In genomic region chr12:51777973-51778372, GRCh38 we compare ENCODE assay signal across 17 cellular contexts.
DNase-seq lines count a peak whose midpoint lies in the region; ATAC-seq and TF ChIP-seq lines count a peak whose summit lies in the region.
"Had no signal": no experiment of that assay in that cellular context is flagged by ENCODE, and none has a peak within 500 bp of the region (broad histone marks: within the 10 kb centered on the region; RNA-seq: fewer than 3 reads in every experiment).

No MANE protein-coding gene starts in this region.

- H3K27ac ChIP-seq in HUES48 (ENCODE audit: low read depth, low read length) (peak overlapping the region; percentile 14), right lobe of liver (peak overlapping the region; percentile 21 to 65 (median 33)), endodermal cell (ENCODE audit: low read depth, low read length) (no peak overlapping the region)
- H3K27ac ChIP-seq: 22Rv1, BLaER1, C4-2B had no signal

- H3K36me3 ChIP-seq in HUES48 (ENCODE audit: control insufficient read depth, insufficient read depth, low read length), result peaks cover 32% of the 10 kb centered on the region
- no peaks in the 10 kb centered on the region for H3K36me3 ChIP-seq in right lobe of liver
- H3K36me3 ChIP-seq in H7 (replicated peaks; ENCODE audit: control insufficient read depth, insufficient read depth, low read length), result no peaks in the 10 kb centered on the region; the same call in 1 of the 2 replicates
- H3K36me3 ChIP-seq in endodermal cell (ENCODE audit: control insufficient read depth, insufficient read depth, low read length), result peaks cover 8% of the 10 kb centered on the region
- H3K36me3 ChIP-seq: BLaER1 had no signal

- peaks cover 19% of the 10 kb centered on the region for H3K36me3 Mint-ChIP-seq in endodermal cell (ENCODE audit: low read depth)
- H3K36me3 Mint-ChIP-seq: CD4-positive, CD25-positive, alpha-beta regulatory T cell; CD8-positive, alpha-beta T cell had no signal

- H3K9me3 ChIP-seq in HUES48 (ENCODE audit: control insufficient read depth, insufficient read depth, low read length) (no peaks in the 10 kb centered on the region), right lobe of liver (no peaks in the 10 kb centered on the region), endodermal cell (ENCODE audit: control insufficient read depth, low read length) (peaks cover 12% of the 10 kb centered on the region)
- H3K9me3 ChIP-seq: BLaER1 had no signal

- no peak overlapping the region for H3K27ac Mint-ChIP-seq in endodermal cell
- H3K27ac Mint-ChIP-seq: B cell; CD4-positive, CD25-positive, alpha-beta regulatory T cell; CD8-positive, alpha-beta T cell had no signal

- no peak for TF ChIP-seq CTCF in right lobe of liver (IDR thresholded peaks at IDR 0.05)
- no peak for TF ChIP-seq CTCF in endodermal cell (conservative IDR thresholded peaks at IDR 0.05)

- 42% methylated on average over 3 of the region's 3 CpGs for WGBS in right lobe of liver (ENCODE audit: insufficient coverage, low coverage, low lambda C conversion rate, missing lambda C conversion rate)
- WGBS in endodermal cell (ENCODE audit: insufficient coverage in 1 of 2, insufficient read length in 1 of 2), 2 experiments, result 97 to 100% methylated on average over 2 of the region's 3 CpGs

- H3K4me3 ChIP-seq in HUES48 (ENCODE audit: low read depth, low read length) (no peak overlapping the region), right lobe of liver (no peak overlapping the region), H7 (ENCODE audit: insufficient read depth, low read depth, low read length) (no peak overlapping the region), endodermal cell (ENCODE audit: low read length) (no peak overlapping the region)
- H3K4me3 ChIP-seq: BLaER1 had no signal

- ATAC-seq in left lobe of liver (peak; percentile 83), right lobe of liver (peak; percentile 80 to 92 (median 85)), HG03039 (IDR thresholded peaks at IDR 0.05; ENCODE audit: unreplicated experiment) (no peak)
- ATAC-seq: CD8-positive, alpha-beta T cell had no signal

- DNase-seq in left lobe of liver (ENCODE audit: low spot score) (peak; percentile 57), right lobe of liver (peak in 1 of 3 donors; percentile 58), H7 (no peak), endodermal cell (no peak)
- DNase-seq: CD4-positive, CD25-positive, alpha-beta regulatory T cell; CD8-positive, alpha-beta T cell; DMS 273 treated with DMSO at 0.1 percent for 48 hours; DMS79 treated with DMSO at 0.1 percent for 48 hours; GF-D8; GOT3; HCEC 1CT had no signal

- H3K4me3 Mint-ChIP-seq in endodermal cell, result no peak overlapping the region
- H3K4me3 Mint-ChIP-seq: B cell; CD4-positive, CD25-positive, alpha-beta regulatory T cell; CD8-positive, alpha-beta T cell had no signal

- H3K9me3 Mint-ChIP-seq in endodermal cell, result peaks cover 8% of the 10 kb centered on the region
- H3K9me3 Mint-ChIP-seq: CD4-positive, CD25-positive, alpha-beta regulatory T cell; CD8-positive, alpha-beta T cell had no signal

- H3K4me1 ChIP-seq in HUES48 (ENCODE audit: control insufficient read depth, insufficient read depth, low read length) (no peaks in the 10 kb centered on the region), right lobe of liver (peaks cover 0 to 20% (median 7%) of the 10 kb centered on the region in 4 donors), endodermal cell (ENCODE audit: control insufficient read depth, insufficient read depth, low read length) (no peaks in the 10 kb centered on the region)
- H3K4me1 ChIP-seq: BLaER1 had no signal

- H3K9ac ChIP-seq in HUES48 (ENCODE audit: low read depth, low read length), result no peak overlapping the region
- no peak overlapping the region for H3K9ac ChIP-seq in endodermal cell (ENCODE audit: extremely low read depth, low read length, poor library complexity, severe bottlenecking)
- H3K9ac ChIP-seq: BLaER1 had no signal

- H3K4me1 Mint-ChIP-seq in endodermal cell, result peaks cover 33% of the 10 kb centered on the region
- H3K4me1 Mint-ChIP-seq: B cell; CD4-positive, CD25-positive, alpha-beta regulatory T cell had no signal

- peaks cover 90% of the 10 kb centered on the region for H3K27me3 Mint-ChIP-seq in endodermal cell (ENCODE audit: insufficient read depth)

- intact Hi-C loops in right lobe of liver (cut with DNase I), result no loop called here

- H3K27me3 ChIP-seq in HUES48 (ENCODE audit: control insufficient read depth, insufficient read depth, low read length) (no peaks in the 10 kb centered on the region), right lobe of liver (no peaks in the 10 kb centered on the region), H7 (ENCODE audit: control insufficient read depth, insufficient read depth, low read length) (no peaks in the 10 kb centered on the region), endodermal cell (ENCODE audit: control insufficient read depth, insufficient read depth, low read length, poor library complexity, severe bottlenecking) (peaks cover 81% of the 10 kb centered on the region)
- H3K27me3 ChIP-seq: BLaER1 had no signal

- no peak for TF ChIP-seq POLR2A in right lobe of liver (IDR thresholded peaks at IDR 0.05)
